In the genomic region with DNA sequence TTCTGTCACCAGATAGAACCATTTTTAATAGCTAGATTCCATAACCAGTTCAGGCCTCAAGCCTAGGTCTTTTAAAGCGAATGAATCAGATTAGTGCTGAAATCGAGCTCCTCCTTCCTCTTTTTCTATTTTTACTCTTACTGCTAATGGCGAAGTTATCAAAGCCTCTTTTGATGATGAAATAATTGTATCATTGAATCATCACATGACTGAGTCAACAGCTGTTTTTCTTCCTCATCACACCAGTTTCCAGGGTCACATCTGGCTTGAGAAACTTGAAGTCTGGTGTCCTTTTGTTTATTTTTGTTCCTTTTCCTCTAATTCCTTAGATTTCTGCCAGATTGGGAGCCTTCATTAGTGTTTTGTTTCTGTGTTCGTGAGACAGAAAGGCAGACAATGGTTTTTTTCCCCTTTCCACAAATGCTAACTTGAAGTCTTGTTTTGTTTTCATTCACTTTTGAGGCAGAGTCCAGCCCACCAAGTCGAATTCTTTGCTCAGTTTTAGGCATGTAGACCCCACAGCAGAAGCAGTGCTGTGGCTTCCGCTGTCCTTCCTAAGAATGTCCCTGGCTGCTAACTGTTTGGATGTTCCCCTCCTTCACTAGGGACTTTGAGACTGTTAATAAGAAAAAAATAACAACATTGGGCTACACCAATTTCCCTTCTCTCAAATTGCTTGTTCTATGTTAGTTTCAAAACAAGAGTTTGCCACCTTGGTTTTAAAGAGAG, we compare ENCODE assay signal across 9 cellular contexts. TPM values are rescaled to one million over a fixed set of nuclear protein-coding genes. Genes with fewer than 3 reads are reported as not detected.
DNase-seq lines count a peak whose midpoint lies in the region; ATAC-seq and TF ChIP-seq lines count a peak whose summit lies in the region.
"Had no signal": no experiment of that assay in that cellular context is flagged by ENCODE, and none has a peak within 500 bp of the region (broad histone marks: within the 10 kb centered on the region; RNA-seq: fewer than 3 reads in every experiment).

No MANE protein-coding gene starts in this region.

- H3K9me3 ChIP-seq in adrenal gland (replicated peaks in 1 of 3) = no peaks in the 10 kb centered on the region
- H3K9me3 ChIP-seq in heart left ventricle = no peaks in the 10 kb centered on the region

- H3K4me1 ChIP-seq in adrenal gland (replicated peaks in 1 of 2) (peaks cover 19 to 29% of the 10 kb centered on the region in 2 donors), heart left ventricle (peaks cover 0 to 55% (median 26%) of the 10 kb centered on the region in 12 donors)

- 24 to 35% (median 30%) methylated on average over 6 of the region's 6 CpGs for WGBS in adrenal gland, 4 donors
- 45 to 51% (median 46%) methylated on average over 6 of the region's 6 CpGs for WGBS in heart left ventricle, 4 donors

- TF ChIP-seq CTCF in adrenal gland (IDR thresholded peaks at IDR 0.05) = no peak
- no peak for TF ChIP-seq CTCF in heart left ventricle (IDR thresholded peaks at IDR 0.05)

- no peak overlapping the region for H3K4me3 ChIP-seq in adrenal gland
- no peak overlapping the region for H3K4me3 ChIP-seq in heart left ventricle
- no peak overlapping the region for H3K4me3 ChIP-seq in skeletal muscle cell (ENCODE audit: low read depth, low read length)

- H3K27me3 ChIP-seq in adrenal gland (peaks cover 3% of the 10 kb centered on the region), heart left ventricle (no peaks in the 10 kb centered on the region)

- TF ChIP-seq POLR2A in adrenal gland (IDR thresholded peaks at IDR 0.05) = no peak
- no peak for TF ChIP-seq POLR2A in heart left ventricle (IDR thresholded peaks at IDR 0.05)

- intact Hi-C loops in adrenal gland (cut with DNase I) = no loop called here
- intact Hi-C loops in heart left ventricle (cut with DNase I) = no loop called here

- peak; percentile 78 for DNase-seq in GM03348 (ENCODE audit: low spot score)
- peak in 1 of 7 donors; percentile 43 for DNase-seq in adrenal gland
- no peak for DNase-seq in heart left ventricle
- peak; percentile 64 for DNase-seq in skeletal muscle cell (ENCODE audit: low read depth)
- no peak for DNase-seq in stimulated activated CD4-positive, alpha-beta T cell treated with anti-CD3 and anti-CD28 coated beads, Interleukin-2, amount 100 ng/mL, for 24 hours
- no peak for DNase-seq in DMS53 (lab: John Stamatoyannopoulos, UW)
- DNase-seq: cortex of kidney had no signal

- H3K27ac ChIP-seq in adrenal gland = peak overlapping the region in 4 of 5 donors; percentile 11 to 85 (median 74)
- H3K27ac ChIP-seq in heart left ventricle = peak overlapping the region; percentile 36 to 94 (median 73)

- H3K36me3 ChIP-seq in adrenal gland (replicated peaks in 1 of 2) (no peaks in the 10 kb centered on the region), heart left ventricle (no peaks in the 10 kb centered on the region)

- ATAC-seq in heart left ventricle (peak; percentile 39 to 75 (median 60)), GM18498 (IDR thresholded peaks at IDR 0.05; ENCODE audit: unreplicated experiment) (no peak), HG02870 (IDR thresholded peaks at IDR 0.05; ENCODE audit: unreplicated experiment) (no peak)

RNA-seq across cellular contexts. Expression of a gene that starts 51.9 kb away (rescaled TPM):
- total RNA-seq in adrenal gland (100 to 1,000 TPM in 1 of 8 donors, 10 to 100 TPM in 7; 12.1 to 231 (median 22.6) TPM), heart left ventricle (10 to 100 TPM in 4 of 9 donors, 1 to 10 TPM in 5; 6.1 to 33.2 (median 8.5) TPM)
- polyA plus RNA-seq in adrenal gland (10 to 100 TPM; 12.1 to 19.2 (median 17.2) TPM), heart left ventricle (1 to 10 TPM; 3.0 to 7.0 TPM)

Comparison
In these comparisons a context has a peak if more than half of its experiments do, and no peak if none do; other contexts are left out.
1. DNase-seq: peak in GM03348 (single experiment) and skeletal muscle cell (single experiment); none in heart left ventricle (0 of 5), stimulated activated CD4-positive, alpha-beta T cell treated with anti-CD3 and anti-CD28 coated beads, Interleukin-2, amount 100 ng/mL, for 24 hours (0 of 2) and DMS53 (single experiment).
2. ATAC-seq: peak in heart left ventricle (4 of 4); none in GM18498 (single experiment) and HG02870 (single experiment).